Comparison of ENCODE assay signal across 2 cellular contexts in genomic region chr7:157652161-157652953, GRCh38.
TF ChIP-seq lines count a peak whose summit lies in the region.

No MANE protein-coding gene starts in this region.

TF ChIP-seq in SK-N-SH, 30 proteins besides CTCF, POLR2A, EP300 and RAD21 (continued from another document):
- TF ChIP-seq TAF1 (IDR thresholded peaks at IDR 0.05; ENCODE audit: borderline replicate concordance, low read depth, low read length) = no peak
- no peak for TF ChIP-seq FOSL2 (IDR thresholded peaks at IDR 0.05; ENCODE audit: borderline replicate concordance, low read depth)
- no peak for TF ChIP-seq GATA2 (CRISPR knock-in tag; IDR thresholded peaks at IDR 0.05)
- TF ChIP-seq SIN3A (IDR thresholded peaks at IDR 0.05; ENCODE audit: borderline replicate concordance, low read depth, low read length) = no peak
- TF ChIP-seq ZBTB33 (IDR thresholded peaks at IDR 0.05; ENCODE audit: borderline replicate concordance, low read depth) = no peak
- no peak for TF ChIP-seq YY1 (IDR thresholded peaks at IDR 0.05; ENCODE audit: low read depth)
- TF ChIP-seq FOXJ3 (CRISPR knock-in tag; IDR thresholded peaks at IDR 0.05) = no peak
- TF ChIP-seq EZH2phosphoT487 (IDR thresholded peaks at IDR 0.05; ENCODE audit: borderline replicate concordance, low read depth) = no peak

TF ChIP-seq in SK-N-SH treated with all-trans-retinoic acid at 6 μM for 48 hours, 23 proteins besides CTCF, POLR2A, EP300 and RAD21 (continued from another document):
- TF ChIP-seq CSRNP3 (CRISPR knock-in tag; IDR thresholded peaks at IDR 0.05) (no peak), ZFP3 (CRISPR knock-in tag; IDR thresholded peaks at IDR 0.05) (no peak), POU6F1 (CRISPR knock-in tag; IDR thresholded peaks at IDR 0.05; ENCODE audit: borderline replicate concordance, low read depth) (no peak)
